In the genomic region with DNA sequence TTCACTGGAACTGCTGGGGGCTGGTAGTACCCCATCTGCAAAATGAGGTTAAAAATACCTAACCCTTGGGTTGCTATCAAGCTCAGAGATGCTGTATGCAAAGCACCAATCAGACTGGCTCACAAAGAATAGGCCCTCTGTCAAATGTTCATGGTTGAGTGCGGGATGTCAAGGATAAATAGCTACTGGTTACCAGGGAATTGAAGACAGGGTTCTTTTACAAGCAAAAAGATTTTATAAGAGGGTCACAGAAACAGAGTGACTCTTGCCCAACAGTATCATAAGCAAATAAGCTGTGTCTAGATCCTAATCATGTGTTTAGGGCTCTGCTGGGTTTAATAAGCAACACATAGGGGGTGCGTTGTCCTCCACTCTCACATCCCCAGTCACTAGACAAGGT, we compare ENCODE assay signal across 19 cellular contexts. TPM values are rescaled to one million over a fixed set of nuclear protein-coding genes. Genes with fewer than 3 reads are reported as not detected.
"Had no signal": no experiment of that assay in that cellular context is flagged by ENCODE, and none has a peak within 500 bp of the region (broad histone marks: within the 10 kb centered on the region; RNA-seq: fewer than 3 reads in every experiment).

No MANE protein-coding gene starts in this region.

- H3K9me3 ChIP-seq: esophagus muscularis mucosa, right lobe of liver had no signal

- ATAC-seq: activated naive CD4-positive, alpha-beta T cell treated with anti-CD3 and anti-CD28 coated beads, Interleukin-2, amount 50 U/mL, for 72 hours; left ventricle myocardium superior; right lobe of liver; stimulated activated naive CD8-positive, alpha-beta T cell treated with anti-CD3 and anti-CD28 coated beads, Interleukin-15, amount 100 ng/mL, for 72 hours had no signal

- FAIRE-seq: colon had no signal

- H3K27me3 Mint-ChIP-seq: type B pancreatic cell had no signal

- H3K4me1 ChIP-seq: right lobe of liver had no signal

- H3K27ac Mint-ChIP-seq: activated CD4-positive, alpha-beta memory T cell treated with anti-CD3 and anti-CD28 coated beads, Interleukin-2, amount 10 ng/mL, durations not matched to agents 7 days and 5 days; activated naive CD4-positive, alpha-beta T cell treated with anti-CD3 and anti-CD28 coated beads, Interleukin-2, amount 50 U/mL, for 72 hours; stimulated activated naive CD8-positive, alpha-beta T cell treated with anti-CD3 and anti-CD28 coated beads, Interleukin-15, amount 100 ng/mL, for 72 hours; type B pancreatic cell had no signal

- H3K9me3 Mint-ChIP-seq: type B pancreatic cell had no signal

- DNase-seq: activated CD4-positive, alpha-beta memory T cell treated with anti-CD3 and anti-CD28 coated beads, Interleukin-2, amount 10 ng/mL, durations not matched to agents 7 days and 5 days; activated CD4-positive, alpha-beta T cell treated with anti-CD3 and anti-CD28 coated beads for 4 hours; activated effector memory CD4-positive, alpha-beta T cell treated with anti-CD3 and anti-CD28 coated beads, Interleukin-2, amount 50 U/mL, for 16 hours; activated T-cell treated with anti-CD3 and anti-CD28 coated beads, Interleukin-2, amount 50 U/mL, for 48 hours; glutamatergic neuron; hypothalamus; kidney glomerular epithelial cell; left ventricle myocardium superior; mesendoderm; right lobe of liver; stimulated activated naive CD8-positive, alpha-beta T cell treated with anti-CD3 and anti-CD28 coated beads, Interleukin-15, amount 100 ng/mL, for 72 hours; WERI-Rb-1 had no signal

- H3K4me3 Mint-ChIP-seq: activated CD4-positive, alpha-beta memory T cell treated with anti-CD3 and anti-CD28 coated beads, Interleukin-2, amount 10 ng/mL, durations not matched to agents 7 days and 5 days; stimulated activated naive CD8-positive, alpha-beta T cell treated with anti-CD3 and anti-CD28 coated beads, Interleukin-15, amount 100 ng/mL, for 72 hours; type B pancreatic cell had no signal

- H3K36me3 ChIP-seq: esophagus muscularis mucosa, right lobe of liver had no signal

- H3K27ac ChIP-seq: esophagus muscularis mucosa, right lobe of liver, WERI-Rb-1 had no signal

- H3K27me3 ChIP-seq: right lobe of liver had no signal

- H3K4me3 ChIP-seq: esophagus muscularis mucosa, right lobe of liver, smooth muscle cell had no signal

RNA-seq across cellular contexts. Expression of gene SYK, which starts 11.9 kb away (rescaled TPM):
- total RNA-seq: activated CD4-positive, alpha-beta memory T cell treated with anti-CD3 and anti-CD28 coated beads, Interleukin-2, amount 10 ng/mL, durations not matched to agents 7 days and 5 days; osteocyte had no signal
- polyA plus RNA-seq: neural cell, smooth muscle cell had no signal
